Comparison of ENCODE assay signal across 1 cellular context in genomic region chr6:33592280-33592594, GRCh38.
TF ChIP-seq lines count a peak whose summit lies in the region.

No MANE protein-coding gene starts in this region.

TF ChIP-seq in IMR-90, 13 proteins besides CTCF, POLR2A, EP300 and RAD21:
- TF ChIP-seq RFX5 (IDR thresholded peaks at IDR 0.05; ENCODE audit: low read depth, low read length): no peak
- no peak for TF ChIP-seq RCOR1 (IDR thresholded peaks at IDR 0.05; ENCODE audit: insufficient replicate concordance, low read length)
- TF ChIP-seq FOS (IDR thresholded peaks at IDR 0.05; ENCODE audit: low read depth, low read length): no peak
- no peak for TF ChIP-seq NFE2L2 (IDR thresholded peaks at IDR 0.05; ENCODE audit: low read depth, low read length)
- no peak for TF ChIP-seq SMC3 (IDR thresholded peaks at IDR 0.05; ENCODE audit: low read depth, low read length)
- TF ChIP-seq MAZ (IDR thresholded peaks at IDR 0.05; ENCODE audit: borderline replicate concordance, low read depth, low read length): no peak
TF ChIP-seq in IMR-90: peak in this region for 0.
